Comparison of ENCODE assay signal across 8 cellular contexts in genomic region chr17:80147035-80147939, GRCh38. TPM values are rescaled to one million over a fixed set of nuclear protein-coding genes. Genes with fewer than 3 reads are reported as not detected.
A peak's percentile ranks its signal among the peaks of the same experiment; 100 is the strongest.
DNase-seq lines count a peak whose midpoint lies in the region; ATAC-seq, FAIRE-seq and TF ChIP-seq lines count a peak whose summit lies in the region.

EIF4A3 (minus strand) TSS chr17:80147128; CDS start chr17:80146961, 167 bp downstream.

- FAIRE-seq in bronchial epithelial cell (lab: Jason Lieb, UNC), result peak; percentile 72

- ATAC-seq in GM18873 (IDR thresholded peaks at IDR 0.05; ENCODE audit: low FRiP score, unreplicated experiment) (peak; percentile 78), HG03139 (IDR thresholded peaks at IDR 0.05; ENCODE audit: unreplicated experiment) (peak; percentile 72)

- H3K9me3 ChIP-seq in iPS-20b (ENCODE audit: insufficient read depth, low read depth, low read length), result no peaks in the 10 kb centered on the region

- no peak for TF ChIP-seq CTCF in WI38 (IDR thresholded peaks at IDR 0.05; ENCODE audit: low read depth, low read length)
- no peak for TF ChIP-seq CTCF in bronchial epithelial cell (IDR thresholded peaks at IDR 0.05; ENCODE audit: insufficient read depth, low read length, severe bottlenecking)

- peaks cover 9% of the 10 kb centered on the region for H3K4me1 ChIP-seq in iPS-20b (ENCODE audit: insufficient read depth, low read length)

- in situ Hi-C loops in ACHN (cut with HindIII; ENCODE audit: low pct_ligation_motif_present, low pct_unique_long_range_greater_than_20kb, low sequenced_read_pairs), result no loop called here

- H3K9ac ChIP-seq in iPS-20b (ENCODE audit: low read depth, low read length), result peak within 1 kb of the TSS; percentile 90

- H3K27ac ChIP-seq in iPS-20b (ENCODE audit: low read length) (peak within 1 kb of the TSS; percentile 34), skin epidermis (peak within 1 kb of the TSS; percentile 75 to 99 (median 97))

- peak; percentile 99 for DNase-seq in ACHN
- peak; percentile 94 for DNase-seq in NCI-H2227 treated with DMSO at 0.1 percent for 48 hours (lab: John Stamatoyannopoulos, UW)
- DNase-seq in bronchial epithelial cell (ENCODE audit: low read depth), result peak; percentile 96

- peak within 1 kb of the TSS; percentile 82 for H3K4me3 ChIP-seq in WI38 (ENCODE audit: low read depth, low read length)
- H3K4me3 ChIP-seq in bronchial epithelial cell (ENCODE audit: low read depth, low read length), result peak within 1 kb of the TSS; percentile 93
- H3K4me3 ChIP-seq in iPS-20b (ENCODE audit: low read length), result peak within 1 kb of the TSS; percentile 91
- H3K4me3 ChIP-seq in skin epidermis, result peak within 1 kb of the TSS; percentile 82 to 100 (median 94)

- H3K27me3 ChIP-seq in bronchial epithelial cell (ENCODE audit: control insufficient read depth, insufficient read depth, low read length) (no peaks in the 10 kb centered on the region), iPS-20b (ENCODE audit: insufficient read depth, low read length) (no peaks in the 10 kb centered on the region; the same call in 1 of the 2 replicates)

- peaks cover 10% of the 10 kb centered on the region for H3K36me3 ChIP-seq in bronchial epithelial cell (ENCODE audit: control insufficient read depth, insufficient read depth, low read length)
- peaks cover 37% of the 10 kb centered on the region for H3K36me3 ChIP-seq in iPS-20b (ENCODE audit: insufficient read depth, low read depth, low read length)

RNA-seq across cellular contexts. Expression of gene EIF4A3, which starts in this region (rescaled TPM):
- 101 and 176 TPM in 2 replicates for total RNA-seq in bronchial epithelial cell

Comparison
In these comparisons a context has a peak if more than half of its experiments do, and no peak if none do; other contexts are left out.
1. Peak in every context shown above with its lines: DNase-seq, ATAC-seq, H3K4me3 ChIP-seq and H3K27ac ChIP-seq.